ENCODE assay signal across 11 cellular contexts in genomic region chr21:34946385-34947121, GRCh38.
DNase-seq lines count a peak whose midpoint lies in the region; ATAC-seq and TF ChIP-seq lines count a peak whose summit lies in the region.
"Had no signal": no experiment of that assay in that cellular context is flagged by ENCODE, and none has a peak within 500 bp of the region (broad histone marks: within the 10 kb centered on the region; RNA-seq: fewer than 3 reads in every experiment).

No MANE protein-coding gene starts in this region.

- H4K20me1 ChIP-seq in osteoblast (ENCODE audit: insufficient read depth, low read length) = peaks cover 2% of the 10 kb centered on the region

- TF ChIP-seq POLR2A in erythroblast (IDR thresholded peaks at IDR 0.05; ENCODE audit: low read length) (no peak), breast epithelium (IDR thresholded peaks at IDR 0.05) (no peak)

- H3K4me2 ChIP-seq in osteoblast (ENCODE audit: insufficient read depth, low read length) = no peak overlapping the region

- H3K4me1 Mint-ChIP-seq in T-helper 17 cell = peaks cover 52% of the 10 kb centered on the region
- H3K4me1 Mint-ChIP-seq: brain had no signal

- ATAC-seq in T-helper 17 cell (peak; percentile 40), GM21786 (IDR thresholded peaks at IDR 0.05; ENCODE audit: unreplicated experiment) (no peak)
- ATAC-seq: esophagus mucosa had no signal

- TF ChIP-seq CTCF in osteoblast (IDR thresholded peaks at IDR 0.05; ENCODE audit: extremely low read depth, low read depth, low read length) = no peak
- no peak for TF ChIP-seq CTCF in breast epithelium (IDR thresholded peaks at IDR 0.05)

- intact Hi-C loops in breast epithelium (cut with DNase I; ENCODE audit: low total_unique reads) = no loop called here

- H3K36me3 Mint-ChIP-seq in T-helper 17 cell (ENCODE audit: low read depth) = no peaks in the 10 kb centered on the region
- H3K36me3 Mint-ChIP-seq: brain had no signal

- H3K27me3 Mint-ChIP-seq in T-helper 17 cell = no peaks in the 10 kb centered on the region
- H3K27me3 Mint-ChIP-seq: brain had no signal

- H3K9me3 ChIP-seq in T-helper 17 cell (ENCODE audit: control insufficient read depth, low read length, poor library complexity, severe bottlenecking) = no peaks in the 10 kb centered on the region
- H3K9me3 ChIP-seq in osteoblast (ENCODE audit: low read depth, low read length) = no peaks in the 10 kb centered on the region
- H3K9me3 ChIP-seq in breast epithelium = no peaks in the 10 kb centered on the region

- H3K4me1 ChIP-seq in osteoblast (ENCODE audit: insufficient read depth, low read length) = no peaks in the 10 kb centered on the region
- H3K4me1 ChIP-seq in breast epithelium = no peaks in the 10 kb centered on the region

- H3K36me3 ChIP-seq in osteoblast (ENCODE audit: insufficient read depth, low read length) (no peaks in the 10 kb centered on the region), breast epithelium (no peaks in the 10 kb centered on the region)

- peaks cover 4% of the 10 kb centered on the region for H3K79me2 ChIP-seq in osteoblast (ENCODE audit: insufficient read depth, low read length)

- H3K27me3 ChIP-seq in osteoblast (ENCODE audit: insufficient read depth, low read length) = no peaks in the 10 kb centered on the region
- H3K27me3 ChIP-seq in breast epithelium = no peaks in the 10 kb centered on the region

- no peak overlapping the region for H2AFZ ChIP-seq in osteoblast (ENCODE audit: low read length)

- H3K27ac ChIP-seq in osteoblast (ENCODE audit: low read depth, low read length) = no peak overlapping the region
- H3K27ac ChIP-seq in breast epithelium = no peak overlapping the region

- H3K4me3 Mint-ChIP-seq in T-helper 17 cell = no peak overlapping the region
- H3K4me3 Mint-ChIP-seq: brain had no signal

- H3K27ac Mint-ChIP-seq in T-helper 17 cell = peak overlapping the region; percentile 24
- H3K27ac Mint-ChIP-seq: brain had no signal

- H3K4me3 ChIP-seq in osteoblast (ENCODE audit: insufficient read depth, low read length) = no peak overlapping the region
- H3K4me3 ChIP-seq in breast epithelium = no peak overlapping the region

- DNase-seq in AML-193 (lab: John Stamatoyannopoulos, UW) (peak; percentile 34 to 42), GF-D8 (lab: John Stamatoyannopoulos, UW) (peak; percentile 60), T-helper 17 cell (no peak), erythroblast (lab: John Stamatoyannopoulos, UW) (peak; percentile 18 to 22), osteoblast (ENCODE audit: insufficient read length, low spot score, missing footprints) (no peak), breast epithelium (ENCODE audit: low spot score in 2 of 2) (no peak), NCI-H446 treated with DMSO at 0.1 percent for 48 hours (lab: John Stamatoyannopoulos, UW) (no peak)
- DNase-seq: NCI-H2029 had no signal

Comparison
In these comparisons a context has a peak if more than half of its experiments do, and no peak if none do; other contexts are left out.
1. DNase-seq: peak in AML-193 (2 of 2), GF-D8 (single experiment) and erythroblast (2 of 2); none in T-helper 17 cell (0 of 3), osteoblast (single experiment), breast epithelium (0 of 2) and NCI-H446 treated with DMSO at 0.1 percent for 48 hours (single experiment).